Comparison of ENCODE assay signal across 1 cellular context in genomic region chr1:116502915-116503314, GRCh38.
TF ChIP-seq lines count a peak whose summit lies in the region.

No MANE protein-coding gene starts in this region.

TF ChIP-seq in SK-N-SH, 30 proteins besides CTCF, POLR2A, EP300 and RAD21:
- no peak for TF ChIP-seq TCF12 (IDR thresholded peaks at IDR 0.05)
- no peak for TF ChIP-seq USF2 (IDR thresholded peaks at IDR 0.05; ENCODE audit: borderline replicate concordance, low read depth, low read length)
- no peak for TF ChIP-seq FOXJ3 (CRISPR knock-in tag; IDR thresholded peaks at IDR 0.05)
- TF ChIP-seq, protein P1, sequence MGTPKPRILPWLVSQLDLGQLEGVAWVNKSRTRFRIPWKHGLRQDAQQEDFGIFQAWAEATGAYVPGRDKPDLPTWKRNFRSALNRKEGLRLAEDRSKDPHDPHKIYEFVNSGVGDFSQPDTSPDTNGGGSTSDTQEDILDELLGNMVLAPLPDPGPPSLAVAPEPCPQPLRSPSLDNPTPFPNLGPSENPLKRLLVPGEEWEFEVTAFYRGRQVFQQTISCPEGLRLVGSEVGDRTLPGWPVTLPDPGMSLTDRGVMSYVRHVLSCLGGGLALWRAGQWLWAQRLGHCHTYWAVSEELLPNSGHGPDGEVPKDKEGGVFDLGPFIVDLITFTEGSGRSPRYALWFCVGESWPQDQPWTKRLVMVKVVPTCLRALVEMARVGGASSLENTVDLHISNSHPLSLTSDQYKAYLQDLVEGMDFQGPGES (IDR thresholded peaks at IDR 0.05; ENCODE audit: low read depth, low read length): no peak
- TF ChIP-seq RCOR1 (IDR thresholded peaks at IDR 0.05; ENCODE audit: low read length): no peak
- TF ChIP-seq NRF1 (IDR thresholded peaks at IDR 0.05; ENCODE audit: low read depth, low read length): no peak
- TF ChIP-seq POLR2AphosphoS5 (IDR thresholded peaks at IDR 0.05; ENCODE audit: low read depth, low read length): no peak
- TF ChIP-seq JUND (IDR thresholded peaks at IDR 0.05): no peak
- no peak for TF ChIP-seq GABPA (IDR thresholded peaks at IDR 0.05; ENCODE audit: low read depth)
- TF ChIP-seq YY1 (IDR thresholded peaks at IDR 0.05; ENCODE audit: low read depth): no peak
- TF ChIP-seq FOSL2 (IDR thresholded peaks at IDR 0.05; ENCODE audit: borderline replicate concordance, low read depth): no peak
- no peak for TF ChIP-seq MEF2A (IDR thresholded peaks at IDR 0.05; ENCODE audit: borderline replicate concordance, low read depth)
- no peak for TF ChIP-seq MXI1 (IDR thresholded peaks at IDR 0.05; ENCODE audit: low read depth, low read length)
- no peak for TF ChIP-seq TAF1 (IDR thresholded peaks at IDR 0.05; ENCODE audit: borderline replicate concordance, low read depth, low read length)
- TF ChIP-seq, protein P2, sequence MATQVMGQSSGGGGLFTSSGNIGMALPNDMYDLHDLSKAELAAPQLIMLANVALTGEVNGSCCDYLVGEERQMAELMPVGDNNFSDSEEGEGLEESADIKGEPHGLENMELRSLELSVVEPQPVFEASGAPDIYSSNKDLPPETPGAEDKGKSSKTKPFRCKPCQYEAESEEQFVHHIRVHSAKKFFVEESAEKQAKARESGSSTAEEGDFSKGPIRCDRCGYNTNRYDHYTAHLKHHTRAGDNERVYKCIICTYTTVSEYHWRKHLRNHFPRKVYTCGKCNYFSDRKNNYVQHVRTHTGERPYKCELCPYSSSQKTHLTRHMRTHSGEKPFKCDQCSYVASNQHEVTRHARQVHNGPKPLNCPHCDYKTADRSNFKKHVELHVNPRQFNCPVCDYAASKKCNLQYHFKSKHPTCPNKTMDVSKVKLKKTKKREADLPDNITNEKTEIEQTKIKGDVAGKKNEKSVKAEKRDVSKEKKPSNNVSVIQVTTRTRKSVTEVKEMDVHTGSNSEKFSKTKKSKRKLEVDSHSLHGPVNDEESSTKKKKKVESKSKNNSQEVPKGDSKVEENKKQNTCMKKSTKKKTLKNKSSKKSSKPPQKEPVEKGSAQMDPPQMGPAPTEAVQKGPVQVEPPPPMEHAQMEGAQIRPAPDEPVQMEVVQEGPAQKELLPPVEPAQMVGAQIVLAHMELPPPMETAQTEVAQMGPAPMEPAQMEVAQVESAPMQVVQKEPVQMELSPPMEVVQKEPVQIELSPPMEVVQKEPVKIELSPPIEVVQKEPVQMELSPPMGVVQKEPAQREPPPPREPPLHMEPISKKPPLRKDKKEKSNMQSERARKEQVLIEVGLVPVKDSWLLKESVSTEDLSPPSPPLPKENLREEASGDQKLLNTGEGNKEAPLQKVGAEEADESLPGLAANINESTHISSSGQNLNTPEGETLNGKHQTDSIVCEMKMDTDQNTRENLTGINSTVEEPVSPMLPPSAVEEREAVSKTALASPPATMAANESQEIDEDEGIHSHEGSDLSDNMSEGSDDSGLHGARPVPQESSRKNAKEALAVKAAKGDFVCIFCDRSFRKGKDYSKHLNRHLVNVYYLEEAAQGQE (IDR thresholded peaks at IDR 0.05; ENCODE audit: low read depth, low read length): no peak
- TF ChIP-seq FOXM1 (IDR thresholded peaks at IDR 0.05; ENCODE audit: low read depth): no peak
- TF ChIP-seq CHD2 (IDR thresholded peaks at IDR 0.05; ENCODE audit: low read length, partially characterized antibody): no peak
